1 cellular context compared by ENCODE assay signal in the genomic region with DNA sequence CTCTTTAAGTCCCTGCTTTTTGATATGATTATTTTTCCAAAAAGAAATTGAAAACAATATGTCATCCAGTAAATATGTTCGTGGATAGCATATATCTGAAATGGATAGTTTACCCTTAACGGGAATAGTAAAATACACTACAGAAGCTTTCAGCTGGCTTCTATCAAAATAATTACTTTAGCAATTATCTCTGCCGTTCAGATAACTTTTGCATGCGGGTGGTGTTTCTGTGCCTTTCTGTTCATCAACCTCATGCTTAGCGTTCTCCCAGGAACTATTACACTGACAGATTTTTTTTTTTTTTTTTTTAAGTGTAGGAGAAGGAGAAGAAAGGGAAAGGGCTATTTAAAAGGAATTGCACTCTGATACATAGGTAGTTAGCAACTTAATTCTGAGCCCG.
TF ChIP-seq lines count a peak whose summit lies in the region.

No MANE protein-coding gene starts in this region.

TF ChIP-seq in HEK293, 187 proteins besides CTCF, POLR2A, EP300 and RAD21 (continued from another document):
- 0 out of 2 replicates have a peak, but pooled peaks have one; percentile 43 for TF ChIP-seq ZNF362 (tag by site-specific recombination; IDR thresholded peaks at IDR 0.05)
- TF ChIP-seq ZNF324 (tag by site-specific recombination; IDR thresholded peaks at IDR 0.05) = no peak
- no peak for TF ChIP-seq ZBTB7A (tag by site-specific recombination; IDR thresholded peaks at IDR 0.05; ENCODE audit: low read depth)
- no peak for TF ChIP-seq YY2 (tag by site-specific recombination; IDR thresholded peaks at IDR 0.05)
- TF ChIP-seq, protein P1, sequence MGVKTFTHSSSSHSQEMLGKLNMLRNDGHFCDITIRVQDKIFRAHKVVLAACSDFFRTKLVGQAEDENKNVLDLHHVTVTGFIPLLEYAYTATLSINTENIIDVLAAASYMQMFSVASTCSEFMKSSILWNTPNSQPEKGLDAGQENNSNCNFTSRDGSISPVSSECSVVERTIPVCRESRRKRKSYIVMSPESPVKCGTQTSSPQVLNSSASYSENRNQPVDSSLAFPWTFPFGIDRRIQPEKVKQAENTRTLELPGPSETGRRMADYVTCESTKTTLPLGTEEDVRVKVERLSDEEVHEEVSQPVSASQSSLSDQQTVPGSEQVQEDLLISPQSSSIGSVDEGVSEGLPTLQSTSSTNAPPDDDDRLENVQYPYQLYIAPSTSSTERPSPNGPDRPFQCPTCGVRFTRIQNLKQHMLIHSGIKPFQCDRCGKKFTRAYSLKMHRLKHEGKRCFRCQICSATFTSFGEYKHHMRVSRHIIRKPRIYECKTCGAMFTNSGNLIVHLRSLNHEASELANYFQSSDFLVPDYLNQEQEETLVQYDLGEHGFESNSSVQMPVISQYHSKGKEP (tag by site-specific recombination; IDR thresholded peaks at IDR 0.05) = no peak
TF ChIP-seq in HEK293: peak in this region for 4.
